Comparison of ENCODE assay signal across 14 cellular contexts in the genomic region with DNA sequence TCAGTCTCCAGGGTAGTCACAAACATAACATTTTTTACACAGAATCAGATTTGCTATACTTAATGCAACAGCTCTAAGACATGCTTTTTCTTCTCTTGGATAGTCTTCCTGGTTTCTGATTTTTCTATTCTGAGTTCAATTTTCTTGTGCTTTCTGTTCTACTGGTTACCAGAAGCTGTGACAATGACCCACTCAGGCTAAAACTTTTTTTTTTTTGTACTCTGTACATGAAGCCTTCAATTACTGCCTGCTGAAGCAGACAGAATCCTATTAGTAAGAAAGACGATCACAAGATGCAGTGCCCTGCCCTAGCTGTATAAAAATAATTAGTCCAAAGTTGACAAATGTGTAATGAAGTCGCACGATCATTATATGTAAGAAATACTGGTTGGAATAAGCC.
DNase-seq lines count a peak whose midpoint lies in the region.
"Had no signal": no experiment of that assay in that cellular context is flagged by ENCODE, and none has a peak within 500 bp of the region (broad histone marks: within the 10 kb centered on the region; RNA-seq: fewer than 3 reads in every experiment).

No MANE protein-coding gene starts in this region.

- no peak overlapping the region for H3K4me3 Mint-ChIP-seq in activated CD4-positive, alpha-beta T cell treated with anti-CD3 and anti-CD28 coated beads, Interleukin-2, amount 10 ng/mL, durations not matched to agents 7 days and 5 days
- no peak overlapping the region for H3K4me3 Mint-ChIP-seq in T-helper 2 cell treated with Interferon-gamma antibody and Interleukin-4, amounts not matched to agents 5 μg/mL and 100 μg/mL, for 36 hours
- H3K4me3 Mint-ChIP-seq: CD4-positive, alpha-beta memory T cell; HFFc6 had no signal

- in situ Hi-C loops in SK-MEL-5 (cut with HindIII; ENCODE audit: low pct_unique_long_range_greater_than_20kb, low sequenced_read_pairs) = no loop called here

- CTCF ChIA-PET in activated CD4-positive, alpha-beta T cell treated with anti-CD3 and anti-CD28 coated beads, Interleukin-2, amount 10 ng/mL, durations not matched to agents 7 days and 5 days (lab: Charles Lee) = interaction anchor here (0.7 kb wide), 2 partner anchors 361 to 456 kb away, joined by 3 to 4 read pairs; no protein-coding TSS in a partner anchor

- no peaks in the 10 kb centered on the region for H3K9me3 Mint-ChIP-seq in activated CD4-positive, alpha-beta T cell treated with anti-CD3 and anti-CD28 coated beads, Interleukin-2, amount 10 ng/mL, durations not matched to agents 7 days and 5 days
- H3K9me3 Mint-ChIP-seq in T-helper 2 cell treated with Interferon-gamma antibody and Interleukin-4, amounts not matched to agents 5 μg/mL and 100 μg/mL, for 36 hours = no peaks in the 10 kb centered on the region
- H3K9me3 Mint-ChIP-seq: CD4-positive, alpha-beta memory T cell; HFFc6 had no signal

- DNase-seq in NCI-H69 (lab: John Stamatoyannopoulos, UW) = peak; percentile 85
- peak; percentile 13 for DNase-seq in SK-MEL-5 (ENCODE audit: low read depth, low spot score)
- DNase-seq in superior temporal gyrus (ENCODE audit: extremely low spot score) = peak; percentile 64
- DNase-seq in activated CD4-positive, alpha-beta T cell treated with anti-CD3 and anti-CD28 coated beads, Interleukin-2, amount 10 ng/mL, durations not matched to agents 7 days and 5 days = no peak
- no peak for DNase-seq in GDM1 (lab: John Stamatoyannopoulos, UW)
- DNase-seq in T-helper 2 cell treated with Interferon-gamma antibody and Interleukin-4, amounts not matched to agents 5 μg/mL and 100 μg/mL, for 36 hours (ENCODE audit: low spot score) = no peak
- DNase-seq: BE2C; CD4-positive, alpha-beta memory T cell; DND-41; GF-D8; HFFc6 had no signal

- no peak overlapping the region for H3K27ac Mint-ChIP-seq in activated CD4-positive, alpha-beta T cell treated with anti-CD3 and anti-CD28 coated beads, Interleukin-2, amount 10 ng/mL, durations not matched to agents 7 days and 5 days
- H3K27ac Mint-ChIP-seq in T-helper 2 cell treated with Interferon-gamma antibody and Interleukin-4, amounts not matched to agents 5 μg/mL and 100 μg/mL, for 36 hours = no peak overlapping the region
- H3K27ac Mint-ChIP-seq: CD4-positive, alpha-beta memory T cell; HFFc6 had no signal

- peak overlapping the region; percentile 67 for H3K27ac ChIP-seq in layer of hippocampus (ENCODE audit: low read depth, low read length)
- H3K27ac ChIP-seq: A549, C4-2B had no signal

- no peaks in the 10 kb centered on the region for H3K4me1 Mint-ChIP-seq in activated CD4-positive, alpha-beta T cell treated with anti-CD3 and anti-CD28 coated beads, Interleukin-2, amount 10 ng/mL, durations not matched to agents 7 days and 5 days
- H3K4me1 Mint-ChIP-seq in T-helper 2 cell treated with Interferon-gamma antibody and Interleukin-4, amounts not matched to agents 5 μg/mL and 100 μg/mL, for 36 hours (ENCODE audit: low read depth) = no peaks in the 10 kb centered on the region
- H3K4me1 Mint-ChIP-seq: CD4-positive, alpha-beta memory T cell had no signal

- no peaks in the 10 kb centered on the region for H3K27me3 Mint-ChIP-seq in activated CD4-positive, alpha-beta T cell treated with anti-CD3 and anti-CD28 coated beads, Interleukin-2, amount 10 ng/mL, durations not matched to agents 7 days and 5 days
- no peaks in the 10 kb centered on the region for H3K27me3 Mint-ChIP-seq in T-helper 2 cell treated with Interferon-gamma antibody and Interleukin-4, amounts not matched to agents 5 μg/mL and 100 μg/mL, for 36 hours (ENCODE audit: low read depth)
- H3K27me3 Mint-ChIP-seq: CD4-positive, alpha-beta memory T cell had no signal

- POLR2A ChIA-PET in activated CD4-positive, alpha-beta T cell treated with anti-CD3 and anti-CD28 coated beads, Interleukin-2, amount 10 ng/mL, durations not matched to agents 7 days and 5 days (lab: Charles Lee) = no interaction called here

- no peaks in the 10 kb centered on the region for H3K27me3 ChIP-seq in layer of hippocampus (ENCODE audit: control insufficient read depth, insufficient read depth, low read length)
- H3K27me3 ChIP-seq: BE2C had no signal

- H3K36me3 Mint-ChIP-seq in activated CD4-positive, alpha-beta T cell treated with anti-CD3 and anti-CD28 coated beads, Interleukin-2, amount 10 ng/mL, durations not matched to agents 7 days and 5 days (ENCODE audit: low read depth) = no peaks in the 10 kb centered on the region
- no peaks in the 10 kb centered on the region for H3K36me3 Mint-ChIP-seq in T-helper 2 cell treated with Interferon-gamma antibody and Interleukin-4, amounts not matched to agents 5 μg/mL and 100 μg/mL, for 36 hours (ENCODE audit: low read depth)

Comparison
In these comparisons a context has a peak if more than half of its experiments do, and no peak if none do; other contexts are left out.
1. DNase-seq: peak in NCI-H69 (single experiment), SK-MEL-5 (single experiment) and superior temporal gyrus (single experiment); none in activated CD4-positive, alpha-beta T cell treated with anti-CD3 and anti-CD28 coated beads, Interleukin-2, amount 10 ng/mL, durations not matched to agents 7 days and 5 days (single experiment), GDM1 (single experiment) and T-helper 2 cell treated with Interferon-gamma antibody and Interleukin-4, amounts not matched to agents 5 μg/mL and 100 μg/mL, for 36 hours (single experiment).